ENCODE assay signal across 8 cellular contexts in the genomic region with DNA sequence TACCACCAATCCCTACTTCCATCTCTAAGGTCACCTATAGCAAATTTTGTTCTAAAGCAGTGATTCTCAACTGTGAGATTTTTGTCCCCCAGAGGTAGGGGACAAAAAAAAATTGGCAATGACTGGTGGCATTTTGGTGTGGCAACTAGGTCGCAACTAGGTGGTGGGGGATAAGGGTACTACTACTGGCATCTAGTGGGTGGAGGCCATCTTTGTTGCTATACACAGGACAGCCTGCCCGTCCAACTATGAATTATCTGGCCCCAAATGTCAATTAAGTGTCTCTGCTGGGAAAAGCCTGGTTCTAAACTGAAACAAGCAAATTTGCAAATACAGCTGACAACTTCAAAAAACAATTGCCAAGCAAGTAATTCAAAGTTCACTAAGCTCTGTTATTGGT. TPM values are rescaled to one million over a fixed set of nuclear protein-coding genes. Genes with fewer than 3 reads are reported as not detected.
DNase-seq lines count a peak whose midpoint lies in the region; ATAC-seq, FAIRE-seq and TF ChIP-seq lines count a peak whose summit lies in the region.

No MANE protein-coding gene starts in this region.

- peak overlapping the region; percentile 100 for H3K4me2 ChIP-seq in endothelial cell of umbilical vein (ENCODE audit: insufficient read depth, low read length)

- ATAC-seq in GM18873 (IDR thresholded peaks at IDR 0.05; ENCODE audit: low FRiP score, unreplicated experiment) = no peak

- no peak for DNase-seq in GM12864 (ENCODE audit: low read depth)
- no peak for DNase-seq in Peyer's patch
- peak; percentile 23 for DNase-seq in endothelial cell of umbilical vein (ENCODE audit: low read depth, low spot score)
- DNase-seq in progenitor cell of endocrine pancreas (ENCODE audit: low spot score, unreplicated experiment) = no peak
- no peak for DNase-seq in effector CD8-positive, alpha-beta T cell (lab: John Stamatoyannopoulos, UW)
- no peak for DNase-seq in COR-L47 (lab: John Stamatoyannopoulos, UW)
- no peak for DNase-seq in MV-4-11 (lab: John Stamatoyannopoulos, UW)

- H3K36me3 ChIP-seq in Peyer's patch (peaks cover 0 to 9% (median 0%) of the 10 kb centered on the region in 3 donors), endothelial cell of umbilical vein (ENCODE audit: control insufficient read depth in 2 of 2, extremely low read depth in 1 of 2, insufficient read depth in 2 of 2, low read length in 2 of 2) (peaks cover 6 to 11% of the 10 kb centered on the region in 2 experiments)

- intact Hi-C loops in endothelial cell of umbilical vein (cut with micrococcal nuclease) = loop anchor here (2.0 kb wide), 2 partner anchors 33 to 91 kb away; no protein-coding TSS in a partner anchor

- no peak overlapping the region for H2AFZ ChIP-seq in endothelial cell of umbilical vein (ENCODE audit: low read depth, low read length)

- H3K9me3 ChIP-seq in Peyer's patch (no peaks in the 10 kb centered on the region), endothelial cell of umbilical vein (replicated peaks; ENCODE audit: control insufficient read depth, insufficient read depth, low read length) (no peaks in the 10 kb centered on the region)

- no peaks in the 10 kb centered on the region for H3K27me3 ChIP-seq in Peyer's patch
- no peaks in the 10 kb centered on the region for H3K27me3 ChIP-seq in endothelial cell of umbilical vein (ENCODE audit: control insufficient read depth in 2 of 2, insufficient read depth in 2 of 2, low read length in 2 of 2)

- peak overlapping the region in 3 of 4 donors; percentile 98 to 99 (median 98) for H3K27ac ChIP-seq in Peyer's patch
- H3K27ac ChIP-seq in endothelial cell of umbilical vein (ENCODE audit: insufficient read depth, low read depth, low read length) = peak overlapping the region; percentile 88

- peaks cover 4 to 45% (median 6%) of the 10 kb centered on the region in 4 donors for H3K4me1 ChIP-seq in Peyer's patch
- peaks cover 44% of the 10 kb centered on the region for H3K4me1 ChIP-seq in endothelial cell of umbilical vein (ENCODE audit: control insufficient read depth, extremely low read depth, insufficient read depth, low read length)

- peak overlapping the region; percentile 94 for H3K4me3 Mint-ChIP-seq in progenitor cell of endocrine pancreas (ENCODE audit: low read depth)

- H3K9me1 ChIP-seq in endothelial cell of umbilical vein (replicated peaks; ENCODE audit: control insufficient read depth, extremely low read depth, insufficient read depth, low read length) = no peaks in the 10 kb centered on the region

- no peaks in the 10 kb centered on the region for H3K9me3 Mint-ChIP-seq in progenitor cell of endocrine pancreas (ENCODE audit: low read depth)

- FAIRE-seq in endothelial cell of umbilical vein (lab: Jason Lieb, UNC) = peak; percentile 28

- H3K27ac Mint-ChIP-seq in progenitor cell of endocrine pancreas = peak overlapping the region; percentile 98

- dilution Hi-C loops in endothelial cell of umbilical vein (cut with MboI; ENCODE audit: extremely low pct_ligation_motif_present, low sequenced_read_pairs) = no loop called here

- H3K79me2 ChIP-seq in endothelial cell of umbilical vein (ENCODE audit: control insufficient read depth, insufficient read depth, low read length) = peaks cover 48% of the 10 kb centered on the region

- POLR2A ChIA-PET in endothelial cell of umbilical vein (lab: Charles Lee) = interaction anchor here (2.1 to 2.9 kb wide), 2 partner anchors 33 to 139 kb away, joined by 6 to 9 read pairs; no protein-coding TSS in a partner anchor

- H3K4me1 Mint-ChIP-seq in progenitor cell of endocrine pancreas (ENCODE audit: low read depth) = peaks cover 22% of the 10 kb centered on the region

- peak overlapping the region; percentile 92 for H3K9ac ChIP-seq in endothelial cell of umbilical vein (replicated peaks; ENCODE audit: extremely low read depth, insufficient read depth, low read length)

- CTCF ChIA-PET in endothelial cell of umbilical vein (lab: Charles Lee) = interaction anchor here (0.6 to 13.6 kb wide), 4 partner anchors 27 to 139 kb away, joined by 3 to 175 read pairs (median 5); no protein-coding TSS in a partner anchor

- no TSS peak for BruUV-seq in endothelial cell of umbilical vein (replicated peaks; lab: Mats Ljungman, UMichigan)

- H3K27me3 Mint-ChIP-seq in progenitor cell of endocrine pancreas = no peaks in the 10 kb centered on the region

- H4K20me1 ChIP-seq in endothelial cell of umbilical vein (replicated peaks; ENCODE audit: control insufficient read depth, extremely low read depth, insufficient read depth, low read length) = no peaks in the 10 kb centered on the region

- peak; percentile 2 for TF ChIP-seq CTCF in GM12864 (IDR thresholded peaks at IDR 0.05; ENCODE audit: low read depth, low read length, missing control alignments)
- TF ChIP-seq CTCF in Peyer's patch (IDR thresholded peaks at IDR 0.05) = peak in 2 of 6 experiments; percentile 19 to 36
- peak in 1 of 2 donors; percentile 3 for TF ChIP-seq CTCF in endothelial cell of umbilical vein (IDR thresholded peaks at IDR 0.05; ENCODE audit: extremely low read depth in 1 of 2, insufficient read depth in 1 of 2, low read depth in 1 of 2, low read length in 2 of 2)
- no peak for TF ChIP-seq CTCF in progenitor cell of endocrine pancreas (IDR thresholded peaks at IDR 0.05; ENCODE audit: unreplicated experiment)

- peak in 1 of 2 donors; percentile 17 for TF ChIP-seq POLR2A in Peyer's patch (IDR thresholded peaks at IDR 0.05)
- no peak for TF ChIP-seq POLR2A in endothelial cell of umbilical vein (IDR thresholded peaks at IDR 0.05; ENCODE audit: low read depth, low read length)

- H3K36me3 Mint-ChIP-seq in progenitor cell of endocrine pancreas (ENCODE audit: insufficient read depth) = peaks cover 6% of the 10 kb centered on the region

- H3K4me3 ChIP-seq in GM12864 (ENCODE audit: low read depth, low read length) (peak overlapping the region; percentile 99), Peyer's patch (peak overlapping the region in 3 of 4 donors; percentile 96 to 98 (median 97)), endothelial cell of umbilical vein (replicated peaks in 1 of 3; ENCODE audit: insufficient read depth in 1 of 3, low read depth in 1 of 3, low read length in 3 of 3) (peak overlapping the region; percentile 81 to 96 (median 91))

TF ChIP-seq in endothelial cell of umbilical vein, 7 proteins besides CTCF, POLR2A, EP300 and RAD21:
- no peak for TF ChIP-seq MYC (IDR thresholded peaks at IDR 0.05; ENCODE audit: low read depth, low read length)
- TF ChIP-seq POLR2AphosphoS5 (IDR thresholded peaks at IDR 0.05; ENCODE audit: insufficient read depth, low read depth, low read length) = no peak
- TF ChIP-seq FOS (IDR thresholded peaks at IDR 0.05; ENCODE audit: borderline replicate concordance, insufficient read depth, low read length) = no peak
- TF ChIP-seq MAX (IDR thresholded peaks at IDR 0.05; ENCODE audit: insufficient read depth, insufficient read length) = no peak
- TF ChIP-seq GATA2 (IDR thresholded peaks at IDR 0.05; ENCODE audit: insufficient read depth, insufficient read length, low read depth, low read length) = no peak
- no peak for TF ChIP-seq JUN (IDR thresholded peaks at IDR 0.05; ENCODE audit: borderline replicate concordance, insufficient read depth, insufficient read length, low read depth)

RNA-seq across cellular contexts. Expression of gene MTMR10, which starts 1.4 kb away (rescaled TPM):
- total RNA-seq in Peyer's patch = 10 to 100 TPM; 42.9 to 56.4 (median 48.9) TPM
- 65.5 and 88.5 TPM in 2 replicates for total RNA-seq in endothelial cell of umbilical vein
- polyA plus RNA-seq in endothelial cell of umbilical vein = 41.7 and 48.3 TPM in 2 replicates
- polyA plus RNA-seq in endothelial cell of umbilical vein (2011; cell fraction: cytosol; rRNA removed) = 37.8 and 43.6 TPM in 2 replicates
- 167 and 171 TPM in 2 replicates for polyA plus RNA-seq in endothelial cell of umbilical vein (2011; cell fraction: nucleus; rRNA removed)
- polyA plus RNA-seq in endothelial cell of umbilical vein (2012) = 22.8 and 28.8 TPM in 2 replicates
- polyA minus RNA-seq in endothelial cell of umbilical vein = 114 and 120 TPM in 2 replicates
- 4.7 TPM for polyA minus RNA-seq in endothelial cell of umbilical vein (2011; cell fraction: cytosol; rRNA and poly(A)+ RNA removed)
- 329 and 332 TPM in 2 replicates for polyA minus RNA-seq in endothelial cell of umbilical vein (2011; cell fraction: nucleus; rRNA and poly(A)+ RNA removed)
- 21.1 and 21.2 TPM in 2 replicates for total RNA-seq in progenitor cell of endocrine pancreas
